Comparison of ENCODE assay signal across 13 cellular contexts in genomic region chr5:126403156-126403555, GRCh38.
"Had no signal": no experiment of that assay in that cellular context is flagged by ENCODE, and none has a peak within 500 bp of the region (broad histone marks: within the 10 kb centered on the region; RNA-seq: fewer than 3 reads in every experiment).

No MANE protein-coding gene starts in this region.

- DNase-seq: activated CD4-positive, alpha-beta T cell treated with anti-CD3 and anti-CD28 coated beads, Interleukin-2, amount 50 U/mL, for 4 hours; activated CD4-positive, CD25-positive, alpha-beta regulatory T cell treated with anti-CD3 and anti-CD28 coated beads, Interleukin-2, amount 50 U/mL, for 72 hours; activated naive CD4-positive, alpha-beta T cell treated with Interleukin-2 at 50 U/mL for 16 hours; activated naive CD8-positive, alpha-beta T cell treated with anti-CD3 and anti-CD28 coated beads, Interleukin-2, amount 50 U/mL, for 24 hours; activated T-cell treated with anti-CD3 and anti-CD28 coated beads for 4 hours; caudate nucleus; mammary epithelial cell; naive B cell; small intestine; stimulated activated CD4-positive, alpha-beta T cell treated with anti-CD3 and anti-CD28 coated beads, Interleukin-4, amount 100 ng/mL, for 24 hours; stimulated activated naive CD4-positive, alpha-beta T cell treated with Interleukin-2 at 50 U/mL for 16 hours; substantia nigra; T-helper 9 cell had no signal
